In genomic region chr3:46566040-46566631, GRCh38 we compare ENCODE assay signal across 9 cellular contexts. TPM values are rescaled to one million over a fixed set of nuclear protein-coding genes. Genes with fewer than 3 reads are reported as not detected.
A peak's percentile ranks its signal among the peaks of the same experiment; 100 is the strongest.
DNase-seq lines count a peak whose midpoint lies in the region; ATAC-seq and TF ChIP-seq lines count a peak whose summit lies in the region.
"Had no signal": no experiment of that assay in that cellular context is flagged by ENCODE, and none has a peak within 500 bp of the region (broad histone marks: within the 10 kb centered on the region; RNA-seq: fewer than 3 reads in every experiment).

Gene LRRC2 (minus strand): TSS chr3:46566302. CDS start chr3:46551591, 14,711 bp downstream.

- DNase-seq in cerebellum (ENCODE audit: low spot score): peak; percentile 69
- no peak for DNase-seq in kidney epithelial cell (ENCODE audit: low read depth)
- DNase-seq in stimulated activated CD4-positive, alpha-beta T cell treated with anti-CD3 and anti-CD28 coated beads, Interleukin-4, amount 100 ng/mL, for 24 hours: peak; percentile 18
- DNase-seq in NCI-H1694 treated with DMSO at 0.1 percent for 48 hours (lab: John Stamatoyannopoulos, UW): no peak
- DNase-seq in RPMI8226: no peak

- H3K36me3 ChIP-seq in ES-I3 (ENCODE audit: insufficient read depth, low read length) (no peaks in the 10 kb centered on the region), kidney epithelial cell (ENCODE audit: control insufficient read depth, insufficient read depth, low read length) (no peaks in the 10 kb centered on the region)

- H3K27me3 Mint-ChIP-seq in T-helper 1 cell treated with Interleukin-12 subunit alpha and Interleukin-12 subunit beta and Interleukin-4 antibody, amounts not matched to agents 30 μg/mL and 1 μg/mL, for 36 hours (ENCODE audit: low read depth): peaks cover 71% of the 10 kb centered on the region

- no peak within 1 kb of the TSS for H3K27ac Mint-ChIP-seq in T-helper 1 cell treated with Interleukin-12 subunit alpha and Interleukin-12 subunit beta and Interleukin-4 antibody, amounts not matched to agents 30 μg/mL and 1 μg/mL, for 36 hours

- peak within 1 kb of the TSS; percentile 40 for H3K4me3 ChIP-seq in kidney epithelial cell (ENCODE audit: low read depth, low read length)

- H3K27me3 ChIP-seq in kidney epithelial cell (ENCODE audit: control insufficient read depth, insufficient read depth, low read length): peaks cover 8% of the 10 kb centered on the region

- H3K4me3 Mint-ChIP-seq in T-helper 1 cell treated with Interleukin-12 subunit alpha and Interleukin-12 subunit beta and Interleukin-4 antibody, amounts not matched to agents 30 μg/mL and 1 μg/mL, for 36 hours: peak within 1 kb of the TSS; percentile 67

- H3K9ac ChIP-seq in ES-I3 (ENCODE audit: low read depth, low read length): peak within 1 kb of the TSS; percentile 54

- no peak for TF ChIP-seq CTCF in kidney epithelial cell (IDR thresholded peaks at IDR 0.05; ENCODE audit: insufficient read depth, low read length, poor library complexity, severe bottlenecking)

- H3K36me3 Mint-ChIP-seq in T-helper 1 cell treated with Interleukin-12 subunit alpha and Interleukin-12 subunit beta and Interleukin-4 antibody, amounts not matched to agents 30 μg/mL and 1 μg/mL, for 36 hours (ENCODE audit: low read depth): peaks cover 6% of the 10 kb centered on the region

- H3K4me1 Mint-ChIP-seq in T-helper 1 cell treated with Interleukin-12 subunit alpha and Interleukin-12 subunit beta and Interleukin-4 antibody, amounts not matched to agents 30 μg/mL and 1 μg/mL, for 36 hours (ENCODE audit: low read depth): peaks cover 13% of the 10 kb centered on the region

- H3K9me3 Mint-ChIP-seq in T-helper 1 cell treated with Interleukin-12 subunit alpha and Interleukin-12 subunit beta and Interleukin-4 antibody, amounts not matched to agents 30 μg/mL and 1 μg/mL, for 36 hours: no peaks in the 10 kb centered on the region

- no peaks in the 10 kb centered on the region; the same call in 1 of the 2 replicates for H3K9me3 ChIP-seq in ES-I3 (ENCODE audit: control insufficient read depth, insufficient read depth, low read length)

- H3K4me1 ChIP-seq in ES-I3 (ENCODE audit: insufficient read depth, low read length): peaks cover 24% of the 10 kb centered on the region

- ATAC-seq in HG03439 (IDR thresholded peaks at IDR 0.05; ENCODE audit: unreplicated experiment): no peak

RNA-seq across cellular contexts. Expression of gene LRRC2, which starts in this region (rescaled TPM):
- 0.64 TPM for total RNA-seq in cerebellum
- 0.29 TPM in 1 of 2 replicates, not detected in the other for total RNA-seq in kidney epithelial cell
- total RNA-seq: NCI-H460 had no signal

Comparison
In these comparisons a context has a peak if more than half of its experiments do, and no peak if none do; other contexts are left out.
1. Peak in DNase-seq in cerebellum; RNA of the gene not detected or under 1 TPM.